Comparison of ENCODE assay signal across 27 cellular contexts in genomic region chr2:67619204-67619603, GRCh38.
"Had no signal": no experiment of that assay in that cellular context is flagged by ENCODE, and none has a peak within 500 bp of the region (broad histone marks: within the 10 kb centered on the region; RNA-seq: fewer than 3 reads in every experiment).

No MANE protein-coding gene starts in this region.

- H3K4me2 ChIP-seq: neural progenitor cell had no signal

- ATAC-seq: heart right ventricle; left cardiac atrium; left lung; naive thymus-derived CD4-positive, alpha-beta T cell; sciatic nerve; stimulated activated effector memory CD8-positive, alpha-beta T cell treated with anti-CD3 and anti-CD28 coated beads, Interleukin-12 subunit alpha, Interleukin-12 subunit beta, amount 100 ng/mL, for 72 hours had no signal

- H3K36me3 ChIP-seq: colonic mucosa, esophagus muscularis mucosa, heart right ventricle, left lung, neural progenitor cell, prostate gland, right atrium auricular region, stomach, tibial artery, upper lobe of left lung had no signal

- H3K27ac ChIP-seq: colonic mucosa, esophagus muscularis mucosa, heart right ventricle, left lung, neural progenitor cell, prostate gland, right atrium auricular region, stomach, testis, tibial artery, upper lobe of left lung had no signal

- H3K9me3 ChIP-seq: colonic mucosa, esophagus muscularis mucosa, left lung, prostate gland, right atrium auricular region, stomach, testis, tibial artery, upper lobe of left lung had no signal

- H2AFZ ChIP-seq: neural progenitor cell had no signal

- DNase-seq: colonic mucosa; effector CD8-positive, alpha-beta T cell; endodermal cell; foreskin melanocyte; glutamatergic neuron; heart right ventricle; hippocampal formation; left cardiac atrium; left lung; mesendoderm; midbrain; naive thymus-derived CD4-positive, alpha-beta T cell; nucleus accumbens; stimulated activated CD4-positive, alpha-beta T cell treated with anti-CD3 and anti-CD28 coated beads, Interleukin-2, amount 100 ng/mL, for 24 hours; stimulated activated CD4-positive, alpha-beta T cell treated with anti-CD3 and anti-CD28 coated beads, Interleukin-4, amount 100 ng/mL, for 24 hours; stimulated activated naive CD4-positive, alpha-beta T cell treated with Interleukin-2 at 50 U/mL for 16 hours; stomach; substantia nigra; testis; tibial artery; upper lobe of left lung had no signal

- H3K4me1 ChIP-seq: colonic mucosa, left lung, neural progenitor cell, prostate gland, right atrium auricular region, stomach, testis, upper lobe of left lung had no signal

- H3K4me3 ChIP-seq: colonic mucosa, esophagus muscularis mucosa, heart right ventricle, left lung, neural progenitor cell, prostate gland, right atrium auricular region, stomach, testis, tibial artery, upper lobe of left lung had no signal

- H3K9ac ChIP-seq: neural progenitor cell had no signal

- H3K27me3 ChIP-seq: colonic mucosa, esophagus muscularis mucosa, heart right ventricle, left lung, neural progenitor cell, right atrium auricular region, stomach, testis, tibial artery, upper lobe of left lung had no signal
